ENCODE assay signal across 28 cellular contexts in the genomic region with DNA sequence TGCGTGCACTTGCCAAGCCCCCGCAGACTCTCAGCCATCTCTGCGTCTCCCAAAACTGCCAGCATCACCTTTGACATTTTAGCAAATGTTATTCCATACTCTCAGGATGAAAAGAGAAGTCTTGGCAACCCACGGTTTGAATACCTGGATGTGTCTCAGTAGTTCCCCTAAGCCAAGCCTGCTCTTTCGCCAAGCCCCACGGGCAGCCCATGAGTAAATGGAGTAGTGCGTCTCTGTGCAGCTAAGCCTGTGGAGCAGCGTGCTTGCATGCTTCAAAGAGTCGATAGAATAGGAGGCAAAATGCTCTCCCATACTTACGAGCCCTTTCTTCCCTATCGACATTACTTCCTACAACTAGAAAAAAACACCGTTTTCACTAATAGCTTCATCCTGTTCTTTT.
"Had no signal": no experiment of that assay in that cellular context is flagged by ENCODE, and none has a peak within 500 bp of the region (broad histone marks: within the 10 kb centered on the region; RNA-seq: fewer than 3 reads in every experiment).

No MANE protein-coding gene starts in this region.

- H3K36me3 Mint-ChIP-seq: natural killer cell; stimulated activated effector memory CD8-positive, alpha-beta T cell treated with anti-CD3 and anti-CD28 coated beads, Interleukin-12 subunit alpha, Interleukin-12 subunit beta, amount 100 ng/mL, for 72 hours; stimulated activated naive B cell treated with anti-CD40 and anti-IgM and Interleukin-4, amounts not matched to agents 10 μg/mL and 1 μg/mL and 100 μg/mL, for 72 hours had no signal

- H3K4me1 Mint-ChIP-seq: natural killer cell; nephron; neural crest cell; stimulated activated effector memory CD8-positive, alpha-beta T cell treated with anti-CD3 and anti-CD28 coated beads, Interleukin-12 subunit alpha, Interleukin-12 subunit beta, amount 100 ng/mL, for 72 hours; stimulated activated naive B cell treated with anti-CD40 and anti-IgM and Interleukin-4, amounts not matched to agents 10 μg/mL and 1 μg/mL and 100 μg/mL, for 72 hours had no signal

- H3K4me3 Mint-ChIP-seq: natural killer cell; nephron; neural crest cell; stimulated activated effector memory CD8-positive, alpha-beta T cell treated with anti-CD3 and anti-CD28 coated beads, Interleukin-12 subunit alpha, Interleukin-12 subunit beta, amount 100 ng/mL, for 72 hours; stimulated activated naive B cell treated with anti-CD40 and anti-IgM and Interleukin-4, amounts not matched to agents 10 μg/mL and 1 μg/mL and 100 μg/mL, for 72 hours; stimulated activated naive CD8-positive, alpha-beta T cell treated with anti-CD3 and anti-CD28 coated beads, Interleukin-15, Interleukin-2, amounts not matched to agents 100 ng/mL and 50 ng/mL, for 24 hours had no signal

- H3K9me3 ChIP-seq: ovary, psoas muscle, right lobe of liver, sigmoid colon, stomach, thoracic aorta, thyroid gland, upper lobe of left lung, vagina had no signal

- H3K27ac Mint-ChIP-seq: natural killer cell; nephron; progenitor cell of endocrine pancreas; stimulated activated effector memory CD8-positive, alpha-beta T cell treated with anti-CD3 and anti-CD28 coated beads, Interleukin-12 subunit alpha, Interleukin-12 subunit beta, amount 100 ng/mL, for 72 hours; stimulated activated naive B cell treated with anti-CD40 and anti-IgM and Interleukin-4, amounts not matched to agents 10 μg/mL and 1 μg/mL and 100 μg/mL, for 72 hours; stimulated activated naive CD8-positive, alpha-beta T cell treated with anti-CD3 and anti-CD28 coated beads, Interleukin-15, Interleukin-2, amounts not matched to agents 100 ng/mL and 50 ng/mL, for 24 hours had no signal

- H3K79me2 ChIP-seq: parathyroid adenoma had no signal

- H3K27me3 ChIP-seq: ovary, right lobe of liver, sigmoid colon, stomach, thyroid gland, tibial nerve, upper lobe of left lung, vagina had no signal

- H3K9me3 Mint-ChIP-seq: nephron; neural crest cell; stimulated activated effector memory CD8-positive, alpha-beta T cell treated with anti-CD3 and anti-CD28 coated beads, Interleukin-12 subunit alpha, Interleukin-12 subunit beta, amount 100 ng/mL, for 72 hours; stimulated activated naive CD8-positive, alpha-beta T cell treated with anti-CD3 and anti-CD28 coated beads, Interleukin-15, Interleukin-2, amounts not matched to agents 100 ng/mL and 50 ng/mL, for 24 hours had no signal

- H3K4me3 ChIP-seq: ovary, psoas muscle, right lobe of liver, sigmoid colon, stomach, thoracic aorta, thyroid gland, tibial nerve, upper lobe of left lung, vagina had no signal

- H3K9ac ChIP-seq: parathyroid adenoma had no signal

- H3K27me3 Mint-ChIP-seq: stimulated activated naive B cell treated with anti-CD40 and anti-IgM and Interleukin-4, amounts not matched to agents 10 μg/mL and 1 μg/mL and 100 μg/mL, for 72 hours; stimulated activated naive CD8-positive, alpha-beta T cell treated with anti-CD3 and anti-CD28 coated beads, Interleukin-15, Interleukin-2, amounts not matched to agents 100 ng/mL and 50 ng/mL, for 24 hours had no signal

- H3K27ac ChIP-seq: ovary, parathyroid adenoma, psoas muscle, right lobe of liver, sigmoid colon, stomach, thoracic aorta, thyroid gland, tibial nerve, upper lobe of left lung, vagina had no signal

- H2AFZ ChIP-seq: parathyroid adenoma had no signal

- DNase-seq: natural killer cell; occipital lobe; ovary; posterior cingulate gyrus; psoas muscle; right cardiac atrium; right lobe of liver; sigmoid colon; small intestine; stimulated activated CD4-positive, alpha-beta T cell treated with anti-CD3 and anti-CD28 coated beads, Interleukin-15, amount 100 ng/mL, for 24 hours; stimulated activated CD4-positive, alpha-beta T cell treated with anti-CD3 and anti-CD28 coated beads, Interleukin-2, amount 100 ng/mL, for 24 hours; stimulated activated CD4-positive, alpha-beta T cell treated with anti-CD3 and anti-CD28 coated beads, Interleukin-2, amount 100 ng/mL, for 48 hours; stimulated activated CD4-positive, alpha-beta T cell treated with anti-CD3 and anti-CD28 coated beads, Interleukin-4, amount 100 ng/mL, for 24 hours; stimulated activated naive B cell treated with anti-CD40 and anti-IgM and Interleukin-4, amounts not matched to agents 10 μg/mL and 1 μg/mL and 100 μg/mL, for 72 hours; stimulated activated naive CD4-positive, alpha-beta T cell treated with Interleukin-2 at 50 U/mL for 16 hours; stomach; thyroid gland; trophoblast cell; upper lobe of left lung had no signal

- H3K36me3 ChIP-seq: ovary, right lobe of liver, sigmoid colon, stomach, thoracic aorta, thyroid gland, tibial nerve, upper lobe of left lung, vagina had no signal
